In genomic region chr19:46783670-46784069, GRCh38 we compare ENCODE assay signal across 9 cellular contexts. TPM values are rescaled to one million over a fixed set of nuclear protein-coding genes. Genes with fewer than 3 reads are reported as not detected.
DNase-seq lines count a peak whose midpoint lies in the region; ATAC-seq and TF ChIP-seq lines count a peak whose summit lies in the region.
"Had no signal": no experiment of that assay in that cellular context is flagged by ENCODE, and none has a peak within 500 bp of the region (broad histone marks: within the 10 kb centered on the region; RNA-seq: fewer than 3 reads in every experiment).

No MANE protein-coding gene starts in this region.

- H3K36me3 Mint-ChIP-seq in Calu3 (ENCODE audit: insufficient read depth, unreplicated experiment) = peaks cover 96% of the 10 kb centered on the region
- H3K36me3 Mint-ChIP-seq in activated T-helper 17 cell treated with anti-CD3 and anti-CD28 coated beads, Interleukin-2, amount 50 U/mL, for 72 hours (ENCODE audit: low read depth) = peaks cover 85% of the 10 kb centered on the region
- peaks cover 0 to 46% (median 3%) of the 10 kb centered on the region in 5 donors for H3K36me3 Mint-ChIP-seq in naive thymus-derived CD4-positive, alpha-beta T cell

- H3K79me2 ChIP-seq in Karpas-422 (ENCODE audit: low read length) = peaks cover 62% of the 10 kb centered on the region

- H3K27me3 ChIP-seq in Karpas-422 (ENCODE audit: low read length) = no peaks in the 10 kb centered on the region
- no peaks in the 10 kb centered on the region for H3K27me3 ChIP-seq in naive thymus-derived CD4-positive, alpha-beta T cell (ENCODE audit: control insufficient read depth in 2 of 2, insufficient read depth in 2 of 2, low read length in 2 of 2)
- H3K27me3 ChIP-seq: Peyer's patch had no signal

- peak overlapping the region; percentile 92; the same call in 1 of the 2 replicates for H3K4me3 ChIP-seq in Karpas-422 (ENCODE audit: low read length)
- no peak overlapping the region for H3K4me3 ChIP-seq in naive thymus-derived CD4-positive, alpha-beta T cell (ENCODE audit: low read length)

- H3K9me2 ChIP-seq in Karpas-422 (replicated peaks; ENCODE audit: insufficient read depth, low read length) = no peaks in the 10 kb centered on the region

- no peak for TF ChIP-seq CTCF in Calu3 (IDR thresholded peaks at IDR 0.05; ENCODE audit: unreplicated experiment)

- H3K9me3 Mint-ChIP-seq in Calu3 (ENCODE audit: low read depth, unreplicated experiment) = no peaks in the 10 kb centered on the region
- no peaks in the 10 kb centered on the region for H3K9me3 Mint-ChIP-seq in activated T-helper 17 cell treated with anti-CD3 and anti-CD28 coated beads, Interleukin-2, amount 50 U/mL, for 72 hours
- H3K9me3 Mint-ChIP-seq in naive thymus-derived CD4-positive, alpha-beta T cell = no peaks in the 10 kb centered on the region

- H3K27ac Mint-ChIP-seq in Calu3 (ENCODE audit: unreplicated experiment) = peak overlapping the region; percentile 83
- H3K27ac Mint-ChIP-seq in activated T-helper 17 cell treated with anti-CD3 and anti-CD28 coated beads, Interleukin-2, amount 50 U/mL, for 72 hours = peak overlapping the region; percentile 99
- H3K27ac Mint-ChIP-seq in naive thymus-derived CD4-positive, alpha-beta T cell = peak overlapping the region in 5 of 9 donors; percentile 50 to 88 (median 65)

- H3K27me3 Mint-ChIP-seq in Calu3 (ENCODE audit: unreplicated experiment) = no peaks in the 10 kb centered on the region
- H3K27me3 Mint-ChIP-seq in activated T-helper 17 cell treated with anti-CD3 and anti-CD28 coated beads, Interleukin-2, amount 50 U/mL, for 72 hours = no peaks in the 10 kb centered on the region
- no peaks in the 10 kb centered on the region for H3K27me3 Mint-ChIP-seq in naive thymus-derived CD4-positive, alpha-beta T cell

- BruUV-seq in Calu3 (replicated peaks; lab: Mats Ljungman, UMichigan) = no TSS peak

- DNase-seq in Calu3 (no peak), Karpas-422 (peak; percentile 32), islet precursor cell (no peak), glomerular visceral epithelial cell (ENCODE audit: extremely low spot score) (no peak)
- DNase-seq in naive thymus-derived CD4-positive, alpha-beta T cell = no peak

- intact Hi-C loops in Calu3 (cut with micrococcal nuclease; ENCODE audit: unreplicated experiment) = no loop called here
- intact Hi-C loops in naive thymus-derived CD4-positive, alpha-beta T cell (cut with micrococcal nuclease) = loop anchor here in 1 of 2 donors (10.0 kb wide), 1 partner anchor 491 kb away; the partner anchor contains the start of gene INAFM1

- POLR2A ChIA-PET in naive thymus-derived CD4-positive, alpha-beta T cell (lab: Charles Lee) = interaction anchor here (1.5 kb wide), 1 partner anchor 69 kb away, joined by 3 read pairs; no protein-coding TSS in a partner anchor

- ATAC-seq in activated T-helper 17 cell treated with anti-CD3 and anti-CD28 coated beads, Interleukin-2, amount 50 U/mL, for 72 hours (replicated peaks) = no peak
- no peak for ATAC-seq in naive thymus-derived CD4-positive, alpha-beta T cell
- no peak for ATAC-seq in HG03175 (IDR thresholded peaks at IDR 0.05; ENCODE audit: unreplicated experiment)
- no peak for ATAC-seq in HG03159 (IDR thresholded peaks at IDR 0.05; ENCODE audit: unreplicated experiment)

- peak overlapping the region; percentile 82 for H3K4me3 Mint-ChIP-seq in Calu3 (ENCODE audit: low read depth, unreplicated experiment)
- peak overlapping the region; percentile 97 for H3K4me3 Mint-ChIP-seq in activated T-helper 17 cell treated with anti-CD3 and anti-CD28 coated beads, Interleukin-2, amount 50 U/mL, for 72 hours
- H3K4me3 Mint-ChIP-seq in naive thymus-derived CD4-positive, alpha-beta T cell = peak overlapping the region in 3 of 10 donors; percentile 23 to 90 (median 45)

- H3K4me1 ChIP-seq in Karpas-422 (ENCODE audit: low read length) = peaks cover 26% of the 10 kb centered on the region
- H3K4me1 ChIP-seq in naive thymus-derived CD4-positive, alpha-beta T cell (ENCODE audit: control insufficient read depth in 2 of 2, insufficient read depth in 2 of 2, low read length in 2 of 2) = peaks cover 18 to 31% of the 10 kb centered on the region in 2 donors

- peaks cover 49% of the 10 kb centered on the region for H3K4me1 Mint-ChIP-seq in Calu3 (ENCODE audit: low read depth, unreplicated experiment)
- H3K4me1 Mint-ChIP-seq in activated T-helper 17 cell treated with anti-CD3 and anti-CD28 coated beads, Interleukin-2, amount 50 U/mL, for 72 hours = peaks cover 27% of the 10 kb centered on the region
- peaks cover 19 to 56% (median 44%) of the 10 kb centered on the region in 7 donors for H3K4me1 Mint-ChIP-seq in naive thymus-derived CD4-positive, alpha-beta T cell

- H2AFZ ChIP-seq in Karpas-422 (ENCODE audit: low read length) = no peak overlapping the region

- CTCF ChIA-PET in Calu3 (lab: Charles Lee) = interaction anchor here (0.6 to 1.7 kb wide), 11 partner anchors 10 to 284 kb away, joined by 3 to 12 read pairs (median 5); no protein-coding TSS in a partner anchor
- CTCF ChIA-PET in naive thymus-derived CD4-positive, alpha-beta T cell (lab: Charles Lee) = interaction anchor here (0.6 kb wide), 1 partner anchor 32 kb away, joined by 4 read pairs; no protein-coding TSS in a partner anchor

- peak overlapping the region; percentile 75 for H3K4me2 ChIP-seq in Karpas-422 (ENCODE audit: low read depth, low read length, poor library complexity, severe bottlenecking)

- peaks cover 47% of the 10 kb centered on the region for H4K20me1 ChIP-seq in Karpas-422 (ENCODE audit: insufficient read depth, low read depth, low read length)

- H3K9me3 ChIP-seq in Karpas-422 (ENCODE audit: low read length) = no peaks in the 10 kb centered on the region
- no peaks in the 10 kb centered on the region for H3K9me3 ChIP-seq in naive thymus-derived CD4-positive, alpha-beta T cell (ENCODE audit: control insufficient read depth in 2 of 3, low read length in 3 of 3)
- H3K9me3 ChIP-seq: Peyer's patch had no signal

- peak overlapping the region; percentile 87; the same call in 1 of the 2 replicates for H3K9ac ChIP-seq in Karpas-422 (ENCODE audit: low read length)

- peak overlapping the region; percentile 88 for H3K27ac ChIP-seq in Karpas-422 (ENCODE audit: low read length)
- no peak overlapping the region for H3K27ac ChIP-seq in naive thymus-derived CD4-positive, alpha-beta T cell (ENCODE audit: low read depth, low read length)

- H3K36me3 ChIP-seq in Karpas-422 (ENCODE audit: insufficient read depth, low read length) = peaks cover 35% of the 10 kb centered on the region
- peaks cover 0 to 8% (median 5%) of the 10 kb centered on the region in 3 experiments for H3K36me3 ChIP-seq in naive thymus-derived CD4-positive, alpha-beta T cell (ENCODE audit: control insufficient read depth in 2 of 3, insufficient read depth in 3 of 3, low read length in 3 of 3)

RNA-seq across cellular contexts. Expression of gene SLC1A5, which starts 4.7 kb away (rescaled TPM):
- 237 and 250 TPM in 2 replicates for total RNA-seq in Calu3 (2022)
- 116 and 189 TPM in 2 replicates for total RNA-seq in Karpas-422 (2014; rRNA removed; shearing (Covaris generic); ENCODE audit: low replicate concordance)
- 100 to 1,000 TPM; 119 to 221 TPM for total RNA-seq in activated T-helper 17 cell treated with anti-CD3 and anti-CD28 coated beads, Interleukin-2, amount 50 U/mL, for 72 hours
- total RNA-seq in naive thymus-derived CD4-positive, alpha-beta T cell = 100 to 1,000 TPM in 1 of 5 experiments, 10 to 100 TPM in 1, 1 to 10 TPM in 3; 3.5 to 120 (median 5.3) TPM
- polyA plus RNA-seq in naive thymus-derived CD4-positive, alpha-beta T cell = 1 to 10 TPM; 1.1 to 5.6 TPM

RNA-seq across cellular contexts. Expression of gene STRN4, which starts 37.4 kb away (rescaled TPM):
- total RNA-seq in Calu3 (2022) = 149 and 151 TPM in 2 replicates
- 37.5 and 55.2 TPM in 2 replicates for total RNA-seq in Karpas-422 (2014; rRNA removed; shearing (Covaris generic); ENCODE audit: low replicate concordance)
- 10 to 100 TPM; 60.7 to 69.9 TPM for total RNA-seq in activated T-helper 17 cell treated with anti-CD3 and anti-CD28 coated beads, Interleukin-2, amount 50 U/mL, for 72 hours
- total RNA-seq in naive thymus-derived CD4-positive, alpha-beta T cell = 100 to 1,000 TPM in 2 of 5 experiments, 10 to 100 TPM in 3; 81.3 to 120 (median 90.4) TPM
- polyA plus RNA-seq in naive thymus-derived CD4-positive, alpha-beta T cell = 10 to 100 TPM; 16.2 to 30.9 TPM

RNA-seq across cellular contexts. Expression of gene FKRP, which starts 37.8 kb away (rescaled TPM):
- 33.7 and 35.0 TPM in 2 replicates for total RNA-seq in Calu3 (2022)
- total RNA-seq in Karpas-422 (2014; rRNA removed; shearing (Covaris generic); ENCODE audit: low replicate concordance) = 14.6 and 18.4 TPM in 2 replicates
- 10 to 100 TPM in 1 of 2 donors, 1 to 10 TPM in 1; 6.3 to 14.3 TPM for total RNA-seq in activated T-helper 17 cell treated with anti-CD3 and anti-CD28 coated beads, Interleukin-2, amount 50 U/mL, for 72 hours
- 10 to 100 TPM; 17.5 to 29.8 (median 21.2) TPM for total RNA-seq in naive thymus-derived CD4-positive, alpha-beta T cell
- polyA plus RNA-seq in naive thymus-derived CD4-positive, alpha-beta T cell = 1 to 10 TPM; 1.8 to 6.8 TPM
